ENCODE assay signal across 8 cellular contexts in the genomic region with DNA sequence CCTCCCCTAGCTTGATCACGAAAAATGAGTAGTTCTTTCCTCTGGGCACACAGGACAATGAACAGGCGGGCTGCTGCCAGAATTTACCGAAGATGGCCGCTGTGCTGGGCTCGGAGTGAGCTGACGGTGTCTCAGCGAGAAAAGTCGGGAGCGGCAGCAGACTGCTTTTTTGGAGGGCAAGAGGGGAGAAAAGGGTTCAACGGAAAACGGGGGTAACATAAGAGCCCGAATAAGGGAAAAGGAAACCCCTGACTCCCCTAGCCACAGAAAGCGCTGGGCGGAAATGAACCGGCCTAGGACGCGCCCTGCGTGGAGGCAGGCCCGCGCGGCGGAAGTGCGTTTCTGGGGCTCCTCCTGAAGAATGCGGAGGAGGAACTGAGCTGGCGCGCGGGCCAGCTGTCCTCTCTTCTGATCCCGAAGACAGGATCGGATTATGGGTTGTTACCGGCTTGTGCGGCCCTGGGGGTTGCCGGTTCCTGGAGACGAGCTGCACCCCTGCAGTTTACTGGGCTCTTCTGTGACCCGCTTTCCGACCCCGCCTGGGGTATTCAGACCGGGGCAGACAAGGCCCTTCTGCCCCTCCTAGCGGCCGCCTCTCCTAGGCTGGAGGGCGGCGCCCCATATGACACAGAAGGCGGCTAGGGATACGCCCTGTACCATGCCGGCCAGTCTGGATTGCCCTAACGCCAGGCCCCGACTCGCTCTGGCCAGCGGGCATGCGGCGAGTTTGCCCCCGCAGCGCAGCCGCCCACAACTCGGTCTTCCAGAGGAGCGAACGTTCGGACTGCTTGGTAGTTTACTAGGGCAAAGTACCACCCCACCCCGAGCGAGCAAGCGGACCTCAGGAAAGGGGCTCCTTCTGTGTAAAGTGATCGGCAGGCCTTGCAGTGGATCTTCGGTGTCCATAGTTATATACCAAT. TPM values are rescaled to one million over a fixed set of nuclear protein-coding genes. Genes with fewer than 3 reads are reported as not detected.
DNase-seq lines count a peak whose midpoint lies in the region; ATAC-seq, FAIRE-seq and TF ChIP-seq lines count a peak whose summit lies in the region.

No MANE protein-coding gene starts in this region.

- H2AFZ ChIP-seq in OCI-LY3 (ENCODE audit: low read depth, low read length) = peak overlapping the region; percentile 53

- H3K27ac ChIP-seq in OCI-LY3 (ENCODE audit: low read length) (peak overlapping the region; percentile 76), muscle layer of colon (ENCODE audit: low read depth, low read length) (peak overlapping the region; percentile 94)

- peaks cover 26% of the 10 kb centered on the region for H3K79me2 ChIP-seq in OCI-LY3 (ENCODE audit: low read length)

- H3K4me3 ChIP-seq in OCI-LY3 (ENCODE audit: low read length) = peak overlapping the region; percentile 83
- peak overlapping the region; percentile 60 to 83 for H3K4me3 ChIP-seq in muscle layer of colon (ENCODE audit: low read depth in 1 of 2, low read length in 2 of 2)

- peak; percentile 74 for DNase-seq in D721Med (ENCODE audit: insufficient read length, low spot score)
- peak; percentile 90 for DNase-seq in HT1080 (ENCODE audit: low read depth)
- peak; percentile 63 for DNase-seq in activated T-cell treated with anti-CD3 and anti-CD28 coated beads for 4 hours
- DNase-seq in erythroblast (lab: John Stamatoyannopoulos, UW) = peak; percentile 90 to 91
- DNase-seq in stimulated activated CD8-positive, alpha-beta memory T cell treated with anti-CD3 and anti-CD28 coated beads, Interleukin-7, amount 100 ng/mL, for 24 hours (ENCODE audit: low read depth) = peak; percentile 66

- no peaks in the 10 kb centered on the region for H3K36me3 ChIP-seq in OCI-LY3 (replicated peaks; ENCODE audit: low read depth, low read length)
- H3K36me3 ChIP-seq in muscle layer of colon (ENCODE audit: insufficient read depth, low read length) = no peaks in the 10 kb centered on the region

- peak; percentile 0 for TF ChIP-seq CTCF in D721Med (IDR thresholded peaks at IDR 0.05; ENCODE audit: insufficient read depth, missing control alignments)
- peak; percentile 36 for TF ChIP-seq CTCF in OCI-LY3 (IDR thresholded peaks at IDR 0.05; ENCODE audit: low read depth, low read length)

- peak; percentile 79 for ATAC-seq in GM21360 (IDR thresholded peaks at IDR 0.05; ENCODE audit: unreplicated experiment)

- no peaks in the 10 kb centered on the region for H3K27me3 ChIP-seq in OCI-LY3 (ENCODE audit: low read depth, low read length)
- no peaks in the 10 kb centered on the region for H3K27me3 ChIP-seq in muscle layer of colon (ENCODE audit: control insufficient read depth in 1 of 2, insufficient read depth in 2 of 2, low read length in 2 of 2)

- no peak for FAIRE-seq in D721Med (lab: Jason Lieb, UNC)

- H3K9ac ChIP-seq in OCI-LY3 (ENCODE audit: low read length) (peak overlapping the region; percentile 83), muscle layer of colon (ENCODE audit: low read length) (peak overlapping the region; percentile 95)

- H3K4me1 ChIP-seq in OCI-LY3 (ENCODE audit: low read length) (peaks cover 57% of the 10 kb centered on the region), muscle layer of colon (ENCODE audit: insufficient read depth, low read length) (peaks cover 35% of the 10 kb centered on the region)

- no peaks in the 10 kb centered on the region for H3K9me3 ChIP-seq in OCI-LY3 (ENCODE audit: insufficient read depth, low read length)
- H3K9me3 ChIP-seq in muscle layer of colon (ENCODE audit: low read length) = no peaks in the 10 kb centered on the region

- H4K20me1 ChIP-seq in OCI-LY3 (ENCODE audit: insufficient read depth, low read length) = peaks cover 27% of the 10 kb centered on the region

- TF ChIP-seq POLR2A in erythroblast (IDR thresholded peaks at IDR 0.05; ENCODE audit: low read length) = peak; percentile 97

- H3K4me2 ChIP-seq in OCI-LY3 (ENCODE audit: low read length) = peak overlapping the region; percentile 87

RNA-seq across cellular contexts. Expression of a gene that starts 30.1 kb away (rescaled TPM):
- total RNA-seq in HT1080 (2014; rRNA removed; shearing (Covaris generic)) = 16.6 and 23.3 TPM in 2 replicates
- polyA plus RNA-seq in HT1080 (2015; cell fraction: cytosol; rRNA removed) = 9.3 and 12.6 TPM in 2 replicates
- polyA plus RNA-seq in HT1080 (2015; cell fraction: nucleus; rRNA removed) = 23.5 and 24.2 TPM in 2 replicates

Comparison
In these comparisons a context has a peak if more than half of its experiments do, and no peak if none do; other contexts are left out.
1. Peak in every context shown above with its lines: DNase-seq, ATAC-seq, H3K4me3 ChIP-seq and H3K27ac ChIP-seq.